28 cellular contexts compared by ENCODE assay signal in genomic region chr4:160034501-160034900, GRCh38.
"Had no signal": no experiment of that assay in that cellular context is flagged by ENCODE, and none has a peak within 500 bp of the region (broad histone marks: within the 10 kb centered on the region; RNA-seq: fewer than 3 reads in every experiment).

No MANE protein-coding gene starts in this region.

- H3K4me2 ChIP-seq: hepatocyte had no signal

- H3K27me3 ChIP-seq: colonic mucosa, esophagus squamous epithelium, gastrocnemius medialis, heart left ventricle, hepatocyte, left lung had no signal

- H3K9me3 ChIP-seq: colonic mucosa, esophagus squamous epithelium, gastrocnemius medialis, left lung, lower lobe of right lung had no signal

- H3K9me3 Mint-ChIP-seq: dendritic cell treated with granulocyte-macrophage colony-stimulating factor and Interleukin-4, amounts not matched to agents 40 ng/mL and 50 ng/mL, for 4 days; memory B cell had no signal

- H3K4me1 Mint-ChIP-seq: endodermal cell; immature natural killer cell; memory B cell; naive thymus-derived CD4-positive, alpha-beta T cell had no signal

- H3K27me3 Mint-ChIP-seq: dendritic cell treated with granulocyte-macrophage colony-stimulating factor and Interleukin-4, amounts not matched to agents 40 ng/mL and 50 ng/mL, for 4 days; effector memory CD8-positive, alpha-beta T cell; memory B cell; naive thymus-derived CD4-positive, alpha-beta T cell had no signal

- H3K4me3 Mint-ChIP-seq: dendritic cell treated with granulocyte-macrophage colony-stimulating factor and Interleukin-4, amounts not matched to agents 40 ng/mL and 50 ng/mL, for 4 days; effector memory CD8-positive, alpha-beta T cell; endodermal cell; immature natural killer cell; memory B cell; naive thymus-derived CD4-positive, alpha-beta T cell had no signal

- H3K36me3 Mint-ChIP-seq: immature natural killer cell; memory B cell; naive thymus-derived CD4-positive, alpha-beta T cell had no signal

- H3K4me3 ChIP-seq: colonic mucosa, esophagus squamous epithelium, gastrocnemius medialis, heart left ventricle, hepatocyte, left lung, lower lobe of right lung had no signal

- FAIRE-seq: endothelial cell of umbilical vein had no signal

- H3K79me2 ChIP-seq: hepatocyte had no signal

- H3K27ac Mint-ChIP-seq: dendritic cell treated with granulocyte-macrophage colony-stimulating factor and Interleukin-4, amounts not matched to agents 40 ng/mL and 50 ng/mL, for 4 days; effector memory CD8-positive, alpha-beta T cell; endodermal cell; immature natural killer cell; memory B cell; naive thymus-derived CD4-positive, alpha-beta T cell had no signal

- H3K4me1 ChIP-seq: colonic mucosa, esophagus squamous epithelium, gastrocnemius medialis, heart left ventricle, left lung, lower lobe of right lung had no signal

- H3K27ac ChIP-seq: colonic mucosa, epithelial cell of prostate, esophagus squamous epithelium, gastrocnemius medialis, heart left ventricle, hepatocyte, left lung, lower lobe of right lung had no signal

- DNase-seq: colonic mucosa; cortex of kidney; effector CD8-positive, alpha-beta T cell; effector memory CD8-positive, alpha-beta T cell; endodermal cell; erythroblast; esophagus squamous epithelium; foreskin fibroblast; foreskin melanocyte; gastrocnemius medialis; heart left ventricle; hypothalamus; immature natural killer cell; islet precursor cell; kidney; kidney glomerular epithelial cell; left colon; left lung; left ventricle myocardium superior; lower lobe of right lung; mesendoderm; midbrain; naive thymus-derived CD4-positive, alpha-beta T cell had no signal

- H3K36me3 ChIP-seq: colonic mucosa, esophagus squamous epithelium, gastrocnemius medialis, heart left ventricle, left lung, lower lobe of right lung had no signal

- H2AFZ ChIP-seq: hepatocyte had no signal
